In the genomic region with DNA sequence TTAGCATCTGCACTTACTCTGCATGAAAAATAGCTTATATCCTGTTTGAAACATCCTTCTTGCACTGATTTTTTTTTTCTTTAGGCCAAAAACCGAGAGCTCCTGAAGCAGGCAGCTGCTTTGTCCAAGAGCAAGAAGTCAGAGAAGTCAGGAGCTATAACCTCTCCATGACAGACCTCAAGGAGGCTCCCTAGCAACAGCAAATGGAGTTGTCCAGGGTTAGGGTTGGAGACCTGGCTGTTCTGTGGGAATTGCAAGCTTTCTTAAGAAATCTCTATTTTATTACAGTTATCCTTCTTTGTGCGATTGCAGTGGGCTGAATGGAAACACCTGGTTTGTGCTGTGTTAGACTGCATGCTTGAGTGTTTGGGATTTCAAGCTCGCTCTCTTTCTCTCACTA, we compare ENCODE assay signal across 3 cellular contexts.
A peak's percentile ranks its signal among the peaks of the same experiment; 100 is the strongest.
TF ChIP-seq lines count a peak whose summit lies in the region.

No MANE protein-coding gene starts in this region.

TF ChIP-seq in Ishikawa, 13 proteins besides CTCF, POLR2A, EP300 and RAD21:
- TF ChIP-seq EGR1 (IDR thresholded peaks at IDR 0.05) (no peak), TEAD4 (IDR thresholded peaks at IDR 0.05) (no peak), MAX (IDR thresholded peaks at IDR 0.05) (no peak), ZBTB7A (IDR thresholded peaks at IDR 0.05; ENCODE audit: low read depth) (no peak), USF1 (IDR thresholded peaks at IDR 0.05) (no peak), NFIC (IDR thresholded peaks at IDR 0.05) (no peak), TCF12 (IDR thresholded peaks at IDR 0.05; ENCODE audit: low read depth) (no peak), CREB1 (IDR thresholded peaks at IDR 0.05; ENCODE audit: low read depth) (no peak), FOXM1 (IDR thresholded peaks at IDR 0.05; ENCODE audit: borderline replicate concordance, low read depth) (no peak), CEBPB (IDR thresholded peaks at IDR 0.05) (no peak), TAF1 (IDR thresholded peaks at IDR 0.05; ENCODE audit: low read depth) (no peak), YY1 (IDR thresholded peaks at IDR 0.05; ENCODE audit: low read depth) (no peak)
- TF ChIP-seq, protein P1, sequence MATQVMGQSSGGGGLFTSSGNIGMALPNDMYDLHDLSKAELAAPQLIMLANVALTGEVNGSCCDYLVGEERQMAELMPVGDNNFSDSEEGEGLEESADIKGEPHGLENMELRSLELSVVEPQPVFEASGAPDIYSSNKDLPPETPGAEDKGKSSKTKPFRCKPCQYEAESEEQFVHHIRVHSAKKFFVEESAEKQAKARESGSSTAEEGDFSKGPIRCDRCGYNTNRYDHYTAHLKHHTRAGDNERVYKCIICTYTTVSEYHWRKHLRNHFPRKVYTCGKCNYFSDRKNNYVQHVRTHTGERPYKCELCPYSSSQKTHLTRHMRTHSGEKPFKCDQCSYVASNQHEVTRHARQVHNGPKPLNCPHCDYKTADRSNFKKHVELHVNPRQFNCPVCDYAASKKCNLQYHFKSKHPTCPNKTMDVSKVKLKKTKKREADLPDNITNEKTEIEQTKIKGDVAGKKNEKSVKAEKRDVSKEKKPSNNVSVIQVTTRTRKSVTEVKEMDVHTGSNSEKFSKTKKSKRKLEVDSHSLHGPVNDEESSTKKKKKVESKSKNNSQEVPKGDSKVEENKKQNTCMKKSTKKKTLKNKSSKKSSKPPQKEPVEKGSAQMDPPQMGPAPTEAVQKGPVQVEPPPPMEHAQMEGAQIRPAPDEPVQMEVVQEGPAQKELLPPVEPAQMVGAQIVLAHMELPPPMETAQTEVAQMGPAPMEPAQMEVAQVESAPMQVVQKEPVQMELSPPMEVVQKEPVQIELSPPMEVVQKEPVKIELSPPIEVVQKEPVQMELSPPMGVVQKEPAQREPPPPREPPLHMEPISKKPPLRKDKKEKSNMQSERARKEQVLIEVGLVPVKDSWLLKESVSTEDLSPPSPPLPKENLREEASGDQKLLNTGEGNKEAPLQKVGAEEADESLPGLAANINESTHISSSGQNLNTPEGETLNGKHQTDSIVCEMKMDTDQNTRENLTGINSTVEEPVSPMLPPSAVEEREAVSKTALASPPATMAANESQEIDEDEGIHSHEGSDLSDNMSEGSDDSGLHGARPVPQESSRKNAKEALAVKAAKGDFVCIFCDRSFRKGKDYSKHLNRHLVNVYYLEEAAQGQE (IDR thresholded peaks at IDR 0.05; ENCODE audit: low read depth), result no peak
TF ChIP-seq in Ishikawa: peak in this region for 0.

TF ChIP-seq in H1, 55 proteins besides CTCF, POLR2A, EP300 and RAD21:
- TF ChIP-seq SRF (IDR thresholded peaks at IDR 0.05; ENCODE audit: low read depth, low read length), result no peak
- no peak for TF ChIP-seq CHD2 (IDR thresholded peaks at IDR 0.05; ENCODE audit: low read length)
- no peak for TF ChIP-seq EZH2 (IDR thresholded peaks at IDR 0.05; ENCODE audit: low read depth, low read length, severe bottlenecking)
- no peak for TF ChIP-seq JUND (IDR thresholded peaks at IDR 0.05; ENCODE audit: low read length)
- no peak for TF ChIP-seq BACH1 (IDR thresholded peaks at IDR 0.05; ENCODE audit: low read length)
- TF ChIP-seq SIRT6 (IDR thresholded peaks at IDR 0.05; ENCODE audit: low read length), result no peak
- no peak for TF ChIP-seq TCF12 (IDR thresholded peaks at IDR 0.05; ENCODE audit: low read depth, low read length)
- no peak for TF ChIP-seq RFX5 (IDR thresholded peaks at IDR 0.05; ENCODE audit: borderline replicate concordance, low read depth, low read length)
- TF ChIP-seq ASH2L (IDR thresholded peaks at IDR 0.05; ENCODE audit: low read length), result no peak

TF ChIP-seq in HepG2, 621 proteins besides CTCF, POLR2A, EP300 and RAD21:
- TF ChIP-seq KDM5B (CRISPR knock-in tag; IDR thresholded peaks at IDR 0.05; ENCODE audit: borderline replicate concordance) (no peak), STAG1 (CRISPR knock-in tag; IDR thresholded peaks at IDR 0.05) (peak; percentile 43)
